In the genomic region with DNA sequence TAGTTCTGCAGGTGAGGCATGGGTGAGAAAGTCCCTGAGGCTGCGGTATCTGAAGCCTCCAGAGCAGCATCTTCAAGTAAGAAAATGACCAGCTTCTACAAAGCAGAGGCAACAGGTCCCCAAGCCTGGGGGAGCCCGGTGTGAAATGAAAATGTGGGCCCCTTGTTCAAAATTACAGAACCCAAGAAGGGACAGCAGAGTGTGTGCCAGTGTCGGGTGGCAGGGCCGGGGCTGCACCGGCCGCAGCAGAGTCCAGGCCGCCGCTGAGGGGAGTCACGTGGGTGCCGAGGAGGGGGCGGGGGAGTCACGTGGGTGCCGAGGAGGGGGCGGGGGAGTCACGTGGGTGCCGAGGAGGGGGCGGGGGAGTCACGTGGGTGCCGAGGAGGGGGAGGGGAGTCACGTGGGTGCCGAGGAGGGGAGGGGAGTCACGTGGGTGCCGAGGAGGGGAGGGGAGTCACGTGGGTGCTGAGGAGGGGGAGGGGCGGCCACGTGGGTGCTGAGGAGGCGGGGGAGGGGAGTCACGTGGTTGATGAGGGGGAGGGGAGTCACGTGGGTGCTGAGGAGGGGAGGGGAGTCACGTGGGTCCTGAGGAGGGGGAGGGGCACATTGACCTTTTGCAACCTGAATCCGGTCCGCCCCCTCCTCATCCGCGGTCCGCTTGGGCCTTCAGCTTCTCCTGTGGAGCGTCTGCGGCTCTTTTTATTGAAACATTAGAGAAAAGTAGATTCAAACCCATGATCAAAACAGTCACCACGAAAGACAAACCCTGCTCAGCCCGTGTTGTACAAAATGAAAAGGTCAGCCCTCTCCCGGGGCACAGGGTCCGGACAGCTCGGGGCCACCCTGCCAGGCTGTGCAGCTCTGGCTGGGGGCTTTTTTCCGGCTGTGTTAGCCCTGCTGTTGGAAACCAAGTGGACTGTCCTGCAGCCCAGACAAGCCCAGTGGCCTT, we compare ENCODE assay signal across 8 cellular contexts.
DNase-seq lines count a peak whose midpoint lies in the region; ATAC-seq lines count a peak whose summit lies in the region.

No MANE protein-coding gene starts in this region.

- ATAC-seq in GM19397 (IDR thresholded peaks at IDR 0.05; ENCODE audit: unreplicated experiment): no peak
- no peak for ATAC-seq in HG03342 (IDR thresholded peaks at IDR 0.05; ENCODE audit: unreplicated experiment)

- DNase-seq in stimulated activated CD4-positive, alpha-beta T cell treated with anti-CD3 and anti-CD28 coated beads, Interleukin-2, amount 100 ng/mL, for 48 hours: peak; percentile 19 to 24
- DNase-seq in stimulated activated CD4-positive, alpha-beta T cell treated with anti-CD3 and anti-CD28 coated beads, Interleukin-15, amount 100 ng/mL, for 24 hours: no peak
- DNase-seq in NCI-H2171 treated with DMSO at 0.1 percent for 48 hours (lab: John Stamatoyannopoulos, UW): peak; percentile 97
- peak; percentile 48 for DNase-seq in activated CD4-positive, alpha-beta T cell treated with anti-CD3 and anti-CD28 coated beads, Interleukin-2, amount 50 U/mL, for 1 hour
- DNase-seq in islet precursor cell: peak; percentile 35
- no peak for DNase-seq in NCI-H446 treated with DMSO at 0.1 percent for 48 hours (lab: John Stamatoyannopoulos, UW)

Comparison
In these comparisons a context has a peak if more than half of its experiments do, and no peak if none do; other contexts are left out.
1. DNase-seq: peak in stimulated activated CD4-positive, alpha-beta T cell treated with anti-CD3 and anti-CD28 coated beads, Interleukin-2, amount 100 ng/mL, for 48 hours (2 of 2), NCI-H2171 treated with DMSO at 0.1 percent for 48 hours (single experiment), activated CD4-positive, alpha-beta T cell treated with anti-CD3 and anti-CD28 coated beads, Interleukin-2, amount 50 U/mL, for 1 hour (single experiment) and islet precursor cell (single experiment); none in stimulated activated CD4-positive, alpha-beta T cell treated with anti-CD3 and anti-CD28 coated beads, Interleukin-15, amount 100 ng/mL, for 24 hours (single experiment) and NCI-H446 treated with DMSO at 0.1 percent for 48 hours (single experiment).